ENCODE assay signal across 1 cellular context in the genomic region with DNA sequence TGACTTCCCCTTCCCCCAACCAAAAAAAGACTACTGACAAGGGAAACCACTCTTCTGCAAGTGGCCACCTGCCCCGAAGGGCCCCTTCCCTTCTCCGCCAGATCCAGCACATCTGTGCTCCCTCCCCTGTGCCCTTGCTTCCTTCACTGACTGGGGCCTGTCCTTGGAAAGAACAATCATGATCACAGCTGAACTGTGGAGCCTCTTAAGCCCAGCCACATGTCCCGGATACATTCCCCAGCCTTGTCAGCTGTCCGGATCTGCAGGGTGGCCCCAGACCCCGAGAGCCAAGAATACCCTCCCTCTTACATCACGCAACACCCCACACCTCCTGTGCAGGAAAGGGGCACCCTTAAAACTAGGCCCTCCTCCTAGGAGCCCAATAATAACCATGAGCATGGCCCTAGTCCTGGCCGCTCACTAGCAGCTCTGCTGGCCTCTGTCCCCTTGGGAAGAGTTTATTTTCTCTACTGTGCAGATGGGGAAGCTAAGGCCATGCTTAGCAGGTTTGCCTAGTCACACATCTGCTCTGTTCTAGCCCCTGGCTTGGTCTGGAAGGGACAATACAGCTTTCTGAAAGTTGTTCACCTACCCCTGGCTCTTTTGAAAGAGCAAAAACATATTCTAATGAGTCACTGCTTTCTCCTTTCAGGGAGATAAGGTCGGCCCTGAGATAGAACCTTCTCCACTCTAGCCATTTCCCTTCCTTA.
TF ChIP-seq lines count a peak whose summit lies in the region.

No MANE protein-coding gene starts in this region.

TF ChIP-seq in K562, 482 proteins besides CTCF, POLR2A, EP300 and RAD21 (continued from another document and continues in another):
- TF ChIP-seq, protein P1, sequence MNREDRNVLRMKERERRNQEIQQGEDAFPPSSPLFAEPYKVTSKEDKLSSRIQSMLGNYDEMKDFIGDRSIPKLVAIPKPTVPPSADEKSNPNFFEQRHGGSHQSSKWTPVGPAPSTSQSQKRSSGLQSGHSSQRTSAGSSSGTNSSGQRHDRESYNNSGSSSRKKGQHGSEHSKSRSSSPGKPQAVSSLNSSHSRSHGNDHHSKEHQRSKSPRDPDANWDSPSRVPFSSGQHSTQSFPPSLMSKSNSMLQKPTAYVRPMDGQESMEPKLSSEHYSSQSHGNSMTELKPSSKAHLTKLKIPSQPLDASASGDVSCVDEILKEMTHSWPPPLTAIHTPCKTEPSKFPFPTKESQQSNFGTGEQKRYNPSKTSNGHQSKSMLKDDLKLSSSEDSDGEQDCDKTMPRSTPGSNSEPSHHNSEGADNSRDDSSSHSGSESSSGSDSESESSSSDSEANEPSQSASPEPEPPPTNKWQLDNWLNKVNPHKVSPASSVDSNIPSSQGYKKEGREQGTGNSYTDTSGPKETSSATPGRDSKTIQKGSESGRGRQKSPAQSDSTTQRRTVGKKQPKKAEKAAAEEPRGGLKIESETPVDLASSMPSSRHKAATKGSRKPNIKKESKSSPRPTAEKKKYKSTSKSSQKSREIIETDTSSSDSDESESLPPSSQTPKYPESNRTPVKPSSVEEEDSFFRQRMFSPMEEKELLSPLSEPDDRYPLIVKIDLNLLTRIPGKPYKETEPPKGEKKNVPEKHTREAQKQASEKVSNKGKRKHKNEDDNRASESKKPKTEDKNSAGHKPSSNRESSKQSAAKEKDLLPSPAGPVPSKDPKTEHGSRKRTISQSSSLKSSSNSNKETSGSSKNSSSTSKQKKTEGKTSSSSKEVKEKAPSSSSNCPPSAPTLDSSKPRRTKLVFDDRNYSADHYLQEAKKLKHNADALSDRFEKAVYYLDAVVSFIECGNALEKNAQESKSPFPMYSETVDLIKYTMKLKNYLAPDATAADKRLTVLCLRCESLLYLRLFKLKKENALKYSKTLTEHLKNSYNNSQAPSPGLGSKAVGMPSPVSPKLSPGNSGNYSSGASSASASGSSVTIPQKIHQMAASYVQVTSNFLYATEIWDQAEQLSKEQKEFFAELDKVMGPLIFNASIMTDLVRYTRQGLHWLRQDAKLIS (CRISPR knock-in tag; IDR thresholded peaks at IDR 0.05): 0 out of 2 replicates have a peak, but pooled peaks have one; percentile 52
- TF ChIP-seq, protein P2, sequence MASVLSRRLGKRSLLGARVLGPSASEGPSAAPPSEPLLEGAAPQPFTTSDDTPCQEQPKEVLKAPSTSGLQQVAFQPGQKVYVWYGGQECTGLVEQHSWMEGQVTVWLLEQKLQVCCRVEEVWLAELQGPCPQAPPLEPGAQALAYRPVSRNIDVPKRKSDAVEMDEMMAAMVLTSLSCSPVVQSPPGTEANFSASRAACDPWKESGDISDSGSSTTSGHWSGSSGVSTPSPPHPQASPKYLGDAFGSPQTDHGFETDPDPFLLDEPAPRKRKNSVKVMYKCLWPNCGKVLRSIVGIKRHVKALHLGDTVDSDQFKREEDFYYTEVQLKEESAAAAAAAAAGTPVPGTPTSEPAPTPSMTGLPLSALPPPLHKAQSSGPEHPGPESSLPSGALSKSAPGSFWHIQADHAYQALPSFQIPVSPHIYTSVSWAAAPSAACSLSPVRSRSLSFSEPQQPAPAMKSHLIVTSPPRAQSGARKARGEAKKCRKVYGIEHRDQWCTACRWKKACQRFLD (CRISPR knock-in tag; IDR thresholded peaks at IDR 0.05): no peak
- TF ChIP-seq ZNF274 (IDR thresholded peaks at IDR 0.05; ENCODE audit: borderline replicate concordance, low read depth, low read length) (no peak), BDP1 (IDR thresholded peaks at IDR 0.05; ENCODE audit: insufficient read depth, insufficient read length) (no peak), ZFX (CRISPR knock-in tag; IDR thresholded peaks at IDR 0.05) (peak; percentile 66), RBM22 (IDR thresholded peaks at IDR 0.05; ENCODE audit: low read depth, low read length, poor library complexity, severe bottlenecking) (no peak), ZNF778 (CRISPR knock-in tag; IDR thresholded peaks at IDR 0.05) (no peak), POU5F1 (IDR thresholded peaks at IDR 0.05; ENCODE audit: borderline replicate concordance, low read depth, low read length, partially characterized antibody) (no peak), FOS (IDR thresholded peaks at IDR 0.05; ENCODE audit: extremely low read depth, insufficient read length) (no peak), CHCHD3 (CRISPR knock-in tag; IDR thresholded peaks at IDR 0.05) (no peak), ATF7 (IDR thresholded peaks at IDR 0.05) (0 out of 2 replicates have a peak, but pooled peaks have one; percentile 9), MEIS2 (IDR thresholded peaks at IDR 0.05; ENCODE audit: partially characterized antibody) (no peak), ZNF766 (CRISPR knock-in tag; conservative IDR thresholded peaks at IDR 0.05) (0 out of 2 replicates have a peak, but pooled peaks have one; percentile 26), MAFF (IDR thresholded peaks at IDR 0.05; ENCODE audit: low read length) (no peak), BRD4 (IDR thresholded peaks at IDR 0.05) (no peak), SMAD1 (IDR thresholded peaks at IDR 0.05; ENCODE audit: low read depth, low read length, partially characterized antibody) (no peak), KLF13 (tag; IDR thresholded peaks at IDR 0.05; ENCODE audit: borderline replicate concordance, low read depth) (no peak), HDAC3 (IDR thresholded peaks at IDR 0.05; ENCODE audit: borderline replicate concordance, partially characterized antibody) (no peak), KDM1A (IDR thresholded peaks at IDR 0.05) (no peak), SRSF7 (optimal IDR thresholded peaks at IDR 0.05; ENCODE audit: low read depth, low read length) (no peak), RBM17 (IDR thresholded peaks at IDR 0.05; ENCODE audit: borderline replicate concordance, low read depth, low read length) (no peak), TEAD2 (tag; IDR thresholded peaks at IDR 0.05) (no peak)
- TF ChIP-seq, protein P3, sequence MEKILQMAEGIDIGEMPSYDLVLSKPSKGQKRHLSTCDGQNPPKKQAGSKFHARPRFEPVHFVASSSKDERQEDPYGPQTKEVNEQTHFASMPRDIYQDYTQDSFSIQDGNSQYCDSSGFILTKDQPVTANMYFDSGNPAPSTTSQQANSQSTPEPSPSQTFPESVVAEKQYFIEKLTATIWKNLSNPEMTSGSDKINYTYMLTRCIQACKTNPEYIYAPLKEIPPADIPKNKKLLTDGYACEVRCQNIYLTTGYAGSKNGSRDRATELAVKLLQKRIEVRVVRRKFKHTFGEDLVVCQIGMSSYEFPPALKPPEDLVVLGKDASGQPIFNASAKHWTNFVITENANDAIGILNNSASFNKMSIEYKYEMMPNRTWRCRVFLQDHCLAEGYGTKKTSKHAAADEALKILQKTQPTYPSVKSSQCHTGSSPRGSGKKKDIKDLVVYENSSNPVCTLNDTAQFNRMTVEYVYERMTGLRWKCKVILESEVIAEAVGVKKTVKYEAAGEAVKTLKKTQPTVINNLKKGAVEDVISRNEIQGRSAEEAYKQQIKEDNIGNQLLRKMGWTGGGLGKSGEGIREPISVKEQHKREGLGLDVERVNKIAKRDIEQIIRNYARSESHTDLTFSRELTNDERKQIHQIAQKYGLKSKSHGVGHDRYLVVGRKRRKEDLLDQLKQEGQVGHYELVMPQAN (IDR thresholded peaks at IDR 0.05; ENCODE audit: borderline replicate concordance): no peak
- TF ChIP-seq, protein P4, sequence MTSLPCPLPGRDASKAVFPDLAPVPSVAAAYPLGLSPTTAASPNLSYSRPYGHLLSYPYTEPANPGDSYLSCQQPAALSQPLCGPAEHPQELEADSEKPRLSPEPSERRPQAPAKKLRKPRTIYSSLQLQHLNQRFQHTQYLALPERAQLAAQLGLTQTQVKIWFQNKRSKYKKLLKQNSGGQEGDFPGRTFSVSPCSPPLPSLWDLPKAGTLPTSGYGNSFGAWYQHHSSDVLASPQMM (CRISPR knock-in tag; IDR thresholded peaks at IDR 0.05): no peak
- TF ChIP-seq, protein P5, sequence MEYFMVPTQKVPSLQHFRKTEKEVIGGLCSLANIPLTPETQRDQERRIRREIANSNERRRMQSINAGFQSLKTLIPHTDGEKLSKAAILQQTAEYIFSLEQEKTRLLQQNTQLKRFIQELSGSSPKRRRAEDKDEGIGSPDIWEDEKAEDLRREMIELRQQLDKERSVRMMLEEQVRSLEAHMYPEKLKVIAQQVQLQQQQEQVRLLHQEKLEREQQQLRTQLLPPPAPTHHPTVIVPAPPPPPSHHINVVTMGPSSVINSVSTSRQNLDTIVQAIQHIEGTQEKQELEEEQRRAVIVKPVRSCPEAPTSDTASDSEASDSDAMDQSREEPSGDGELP (CRISPR knock-in tag; IDR thresholded peaks at IDR 0.05; ENCODE audit: borderline replicate concordance): peak; percentile 48; the same call in 1 of the 2 replicates
- TF ChIP-seq, protein P6, sequence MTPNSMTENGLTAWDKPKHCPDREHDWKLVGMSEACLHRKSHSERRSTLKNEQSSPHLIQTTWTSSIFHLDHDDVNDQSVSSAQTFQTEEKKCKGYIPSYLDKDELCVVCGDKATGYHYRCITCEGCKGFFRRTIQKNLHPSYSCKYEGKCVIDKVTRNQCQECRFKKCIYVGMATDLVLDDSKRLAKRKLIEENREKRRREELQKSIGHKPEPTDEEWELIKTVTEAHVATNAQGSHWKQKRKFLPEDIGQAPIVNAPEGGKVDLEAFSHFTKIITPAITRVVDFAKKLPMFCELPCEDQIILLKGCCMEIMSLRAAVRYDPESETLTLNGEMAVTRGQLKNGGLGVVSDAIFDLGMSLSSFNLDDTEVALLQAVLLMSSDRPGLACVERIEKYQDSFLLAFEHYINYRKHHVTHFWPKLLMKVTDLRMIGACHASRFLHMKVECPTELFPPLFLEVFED (CRISPR knock-in tag; conservative IDR thresholded peaks at IDR 0.05): no peak
- TF ChIP-seq, protein P7, sequence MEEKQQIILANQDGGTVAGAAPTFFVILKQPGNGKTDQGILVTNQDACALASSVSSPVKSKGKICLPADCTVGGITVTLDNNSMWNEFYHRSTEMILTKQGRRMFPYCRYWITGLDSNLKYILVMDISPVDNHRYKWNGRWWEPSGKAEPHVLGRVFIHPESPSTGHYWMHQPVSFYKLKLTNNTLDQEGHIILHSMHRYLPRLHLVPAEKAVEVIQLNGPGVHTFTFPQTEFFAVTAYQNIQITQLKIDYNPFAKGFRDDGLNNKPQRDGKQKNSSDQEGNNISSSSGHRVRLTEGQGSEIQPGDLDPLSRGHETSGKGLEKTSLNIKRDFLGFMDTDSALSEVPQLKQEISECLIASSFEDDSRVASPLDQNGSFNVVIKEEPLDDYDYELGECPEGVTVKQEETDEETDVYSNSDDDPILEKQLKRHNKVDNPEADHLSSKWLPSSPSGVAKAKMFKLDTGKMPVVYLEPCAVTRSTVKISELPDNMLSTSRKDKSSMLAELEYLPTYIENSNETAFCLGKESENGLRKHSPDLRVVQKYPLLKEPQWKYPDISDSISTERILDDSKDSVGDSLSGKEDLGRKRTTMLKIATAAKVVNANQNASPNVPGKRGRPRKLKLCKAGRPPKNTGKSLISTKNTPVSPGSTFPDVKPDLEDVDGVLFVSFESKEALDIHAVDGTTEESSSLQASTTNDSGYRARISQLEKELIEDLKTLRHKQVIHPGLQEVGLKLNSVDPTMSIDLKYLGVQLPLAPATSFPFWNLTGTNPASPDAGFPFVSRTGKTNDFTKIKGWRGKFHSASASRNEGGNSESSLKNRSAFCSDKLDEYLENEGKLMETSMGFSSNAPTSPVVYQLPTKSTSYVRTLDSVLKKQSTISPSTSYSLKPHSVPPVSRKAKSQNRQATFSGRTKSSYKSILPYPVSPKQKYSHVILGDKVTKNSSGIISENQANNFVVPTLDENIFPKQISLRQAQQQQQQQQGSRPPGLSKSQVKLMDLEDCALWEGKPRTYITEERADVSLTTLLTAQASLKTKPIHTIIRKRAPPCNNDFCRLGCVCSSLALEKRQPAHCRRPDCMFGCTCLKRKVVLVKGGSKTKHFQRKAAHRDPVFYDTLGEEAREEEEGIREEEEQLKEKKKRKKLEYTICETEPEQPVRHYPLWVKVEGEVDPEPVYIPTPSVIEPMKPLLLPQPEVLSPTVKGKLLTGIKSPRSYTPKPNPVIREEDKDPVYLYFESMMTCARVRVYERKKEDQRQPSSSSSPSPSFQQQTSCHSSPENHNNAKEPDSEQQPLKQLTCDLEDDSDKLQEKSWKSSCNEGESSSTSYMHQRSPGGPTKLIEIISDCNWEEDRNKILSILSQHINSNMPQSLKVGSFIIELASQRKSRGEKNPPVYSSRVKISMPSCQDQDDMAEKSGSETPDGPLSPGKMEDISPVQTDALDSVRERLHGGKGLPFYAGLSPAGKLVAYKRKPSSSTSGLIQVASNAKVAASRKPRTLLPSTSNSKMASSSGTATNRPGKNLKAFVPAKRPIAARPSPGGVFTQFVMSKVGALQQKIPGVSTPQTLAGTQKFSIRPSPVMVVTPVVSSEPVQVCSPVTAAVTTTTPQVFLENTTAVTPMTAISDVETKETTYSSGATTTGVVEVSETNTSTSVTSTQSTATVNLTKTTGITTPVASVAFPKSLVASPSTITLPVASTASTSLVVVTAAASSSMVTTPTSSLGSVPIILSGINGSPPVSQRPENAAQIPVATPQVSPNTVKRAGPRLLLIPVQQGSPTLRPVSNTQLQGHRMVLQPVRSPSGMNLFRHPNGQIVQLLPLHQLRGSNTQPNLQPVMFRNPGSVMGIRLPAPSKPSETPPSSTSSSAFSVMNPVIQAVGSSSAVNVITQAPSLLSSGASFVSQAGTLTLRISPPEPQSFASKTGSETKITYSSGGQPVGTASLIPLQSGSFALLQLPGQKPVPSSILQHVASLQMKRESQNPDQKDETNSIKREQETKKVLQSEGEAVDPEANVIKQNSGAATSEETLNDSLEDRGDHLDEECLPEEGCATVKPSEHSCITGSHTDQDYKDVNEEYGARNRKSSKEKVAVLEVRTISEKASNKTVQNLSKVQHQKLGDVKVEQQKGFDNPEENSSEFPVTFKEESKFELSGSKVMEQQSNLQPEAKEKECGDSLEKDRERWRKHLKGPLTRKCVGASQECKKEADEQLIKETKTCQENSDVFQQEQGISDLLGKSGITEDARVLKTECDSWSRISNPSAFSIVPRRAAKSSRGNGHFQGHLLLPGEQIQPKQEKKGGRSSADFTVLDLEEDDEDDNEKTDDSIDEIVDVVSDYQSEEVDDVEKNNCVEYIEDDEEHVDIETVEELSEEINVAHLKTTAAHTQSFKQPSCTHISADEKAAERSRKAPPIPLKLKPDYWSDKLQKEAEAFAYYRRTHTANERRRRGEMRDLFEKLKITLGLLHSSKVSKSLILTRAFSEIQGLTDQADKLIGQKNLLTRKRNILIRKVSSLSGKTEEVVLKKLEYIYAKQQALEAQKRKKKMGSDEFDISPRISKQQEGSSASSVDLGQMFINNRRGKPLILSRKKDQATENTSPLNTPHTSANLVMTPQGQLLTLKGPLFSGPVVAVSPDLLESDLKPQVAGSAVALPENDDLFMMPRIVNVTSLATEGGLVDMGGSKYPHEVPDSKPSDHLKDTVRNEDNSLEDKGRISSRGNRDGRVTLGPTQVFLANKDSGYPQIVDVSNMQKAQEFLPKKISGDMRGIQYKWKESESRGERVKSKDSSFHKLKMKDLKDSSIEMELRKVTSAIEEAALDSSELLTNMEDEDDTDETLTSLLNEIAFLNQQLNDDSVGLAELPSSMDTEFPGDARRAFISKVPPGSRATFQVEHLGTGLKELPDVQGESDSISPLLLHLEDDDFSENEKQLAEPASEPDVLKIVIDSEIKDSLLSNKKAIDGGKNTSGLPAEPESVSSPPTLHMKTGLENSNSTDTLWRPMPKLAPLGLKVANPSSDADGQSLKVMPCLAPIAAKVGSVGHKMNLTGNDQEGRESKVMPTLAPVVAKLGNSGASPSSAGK (IDR thresholded peaks at IDR 0.05): no peak
